In genomic region chrX:120468825-120469525, GRCh38 we compare ENCODE assay signal across 8 cellular contexts. TPM values are rescaled to one million over a fixed set of nuclear protein-coding genes. Genes with fewer than 3 reads are reported as not detected.
DNase-seq lines count a peak whose midpoint lies in the region; ATAC-seq, FAIRE-seq and TF ChIP-seq lines count a peak whose summit lies in the region.

TSS of gene LAMP2 (minus strand) at chrX:120469296. CDS start at chrX:120469169, 127 bp downstream.

- peaks cover 16% of the 10 kb centered on the region for H3K9me3 Mint-ChIP-seq in mesothelial cell of epicardium

- H3K36me3 ChIP-seq in OCI-LY1 (ENCODE audit: insufficient read depth, low read length): no peaks in the 10 kb centered on the region

- H3K36me3 Mint-ChIP-seq in mesothelial cell of epicardium: no peaks in the 10 kb centered on the region

- H3K9ac ChIP-seq in OCI-LY1 (ENCODE audit: low read length): peak within 1 kb of the TSS; percentile 85

- no peak for FAIRE-seq in D721Med (lab: Jason Lieb, UNC)

- H3K4me3 ChIP-seq in OCI-LY1 (ENCODE audit: low read depth, low read length, poor library complexity, severe bottlenecking): peak within 1 kb of the TSS; percentile 85

- no peaks in the 10 kb centered on the region for H4K20me1 ChIP-seq in OCI-LY1 (ENCODE audit: insufficient read depth, low read length)

- H3K27ac ChIP-seq in OCI-LY1 (ENCODE audit: low read depth, low read length, poor library complexity, severe bottlenecking): peak within 1 kb of the TSS; percentile 61

- DNase-seq in D721Med (ENCODE audit: insufficient read length, low spot score) (peak; percentile 35), HuH-7 (ENCODE audit: low spot score) (peak; percentile 68), mesothelial cell of epicardium (ENCODE audit: low spot score in 2 of 2, unreplicated experiment in 2 of 2) (peak; percentile 66 to 79)
- DNase-seq in activated CD8-positive, alpha-beta memory T cell treated with anti-CD3 and anti-CD28 coated beads, Interleukin-2, amount 50 U/mL, for 4 hours: peak; percentile 79
- peak; percentile 54 for DNase-seq in stimulated activated CD8-positive, alpha-beta memory T cell treated with anti-CD3 and anti-CD28 coated beads, Interleukin-15, amount 100 ng/mL, for 4 hours (ENCODE audit: low read depth in 2 of 2)

- no peaks in the 10 kb centered on the region for H3K27me3 ChIP-seq in OCI-LY1 (ENCODE audit: insufficient read depth, low read length)

- H3K9me3 ChIP-seq in OCI-LY1 (ENCODE audit: low read length): no peaks in the 10 kb centered on the region

- H3K4me1 ChIP-seq in OCI-LY1 (ENCODE audit: insufficient read depth, low read length, severe bottlenecking): peaks cover 42% of the 10 kb centered on the region

- H3K4me3 Mint-ChIP-seq in mesothelial cell of epicardium: peak within 1 kb of the TSS; percentile 83

- peaks cover 10% of the 10 kb centered on the region for H3K4me1 Mint-ChIP-seq in mesothelial cell of epicardium

- ATAC-seq in GM21526 (IDR thresholded peaks at IDR 0.05; ENCODE audit: low FRiP score, unreplicated experiment): peak; percentile 96

- H3K27me3 Mint-ChIP-seq in mesothelial cell of epicardium (ENCODE audit: low read depth): no peaks in the 10 kb centered on the region

- H2AFZ ChIP-seq in OCI-LY1 (ENCODE audit: low read length): no peak within 1 kb of the TSS

- in situ Hi-C loops in endometrial microvascular endothelial cells (cut with HindIII; ENCODE audit: inconsistent ontology term, low pct_unique_long_range_greater_than_20kb, low sequenced_read_pairs): no loop called here

- H3F3A ChIP-seq in OCI-LY1 (ENCODE audit: insufficient read depth, low read length): no peaks in the 10 kb centered on the region

- peaks cover 43% of the 10 kb centered on the region for H3K79me2 ChIP-seq in OCI-LY1 (ENCODE audit: insufficient read depth, low read length)

- H3K4me2 ChIP-seq in OCI-LY1 (ENCODE audit: low read length): peak within 1 kb of the TSS; percentile 96

- TF ChIP-seq CTCF in D721Med (IDR thresholded peaks at IDR 0.05; ENCODE audit: insufficient read depth, missing control alignments) (no peak), OCI-LY1 (IDR thresholded peaks at IDR 0.05; ENCODE audit: low read length) (no peak), mesothelial cell of epicardium (IDR thresholded peaks at IDR 0.05; ENCODE audit: unreplicated experiment) (no peak)

- H3K27ac Mint-ChIP-seq in mesothelial cell of epicardium: peak within 1 kb of the TSS; percentile 96

- no peaks in the 10 kb centered on the region for H3K9me2 ChIP-seq in OCI-LY1 (ENCODE audit: low read depth, low read length)

RNA-seq across cellular contexts. Expression of gene LAMP2, which starts in this region (rescaled TPM):
- total RNA-seq in endometrial microvascular endothelial cells (ENCODE audit: inconsistent ontology term) (170 TPM), mesothelial cell of epicardium (74.1 to 77.7 TPM (median 76.3 TPM) in 3 replicates)

Comparison
In these comparisons a context has a peak if more than half of its experiments do, and no peak if none do; other contexts are left out.
1. Peak in every context shown above with its lines: DNase-seq, ATAC-seq, H3K4me3 ChIP-seq and H3K27ac ChIP-seq.